In genomic region chr18:48798334-48799197, GRCh38 we compare ENCODE assay signal across 10 cellular contexts.
DNase-seq lines count a peak whose midpoint lies in the region; ATAC-seq and TF ChIP-seq lines count a peak whose summit lies in the region.
"Had no signal": no experiment of that assay in that cellular context is flagged by ENCODE, and none has a peak within 500 bp of the region (broad histone marks: within the 10 kb centered on the region; RNA-seq: fewer than 3 reads in every experiment).

No MANE protein-coding gene starts in this region.

- H3K27ac ChIP-seq in RWPE2 (ENCODE audit: poor library complexity, severe bottlenecking) (no peak overlapping the region), body of pancreas (no peak overlapping the region), thoracic aorta (peak overlapping the region; percentile 18 to 33)
- H3K27ac ChIP-seq: pancreas had no signal

- H3K4me1 ChIP-seq in RWPE2 (ENCODE audit: insufficient read depth, poor library complexity, severe bottlenecking) (no peaks in the 10 kb centered on the region), body of pancreas (peaks cover 20% of the 10 kb centered on the region), thoracic aorta (ENCODE audit: control insufficient read depth in 1 of 2, low read depth in 2 of 2) (peaks cover 26 to 68% of the 10 kb centered on the region in 2 donors)

- no peak overlapping the region for H3K4me3 ChIP-seq in RWPE2 (ENCODE audit: severe bottlenecking)
- no peak overlapping the region for H3K4me3 ChIP-seq in body of pancreas
- H3K4me3 ChIP-seq in thoracic aorta = no peak overlapping the region
- H3K4me3 ChIP-seq: pancreas had no signal

- H3K9me3 ChIP-seq in RWPE2 (ENCODE audit: severe bottlenecking) (no peaks in the 10 kb centered on the region), body of pancreas (no peaks in the 10 kb centered on the region), thoracic aorta (no peaks in the 10 kb centered on the region)
- H3K9me3 ChIP-seq: pancreas had no signal

- intact Hi-C loops in body of pancreas (cut with DNase I) = no loop called here

- peak; percentile 30 for DNase-seq in RWPE2 (ENCODE audit: low spot score)
- DNase-seq in body of pancreas = peak; percentile 1 to 8 (median 5)
- DNase-seq in left lobe of liver (ENCODE audit: low spot score) = peak; percentile 39
- no peak for DNase-seq in thoracic aorta (ENCODE audit: low spot score)
- DNase-seq in Ammon's horn (ENCODE audit: low spot score) = no peak
- DNase-seq in NCI-H526 (lab: John Stamatoyannopoulos, UW) = no peak
- DNase-seq in NCI-H748 treated with DMSO at 0.1 percent for 48 hours (lab: John Stamatoyannopoulos, UW) = no peak
- DNase-seq: stimulated activated CD4-positive, alpha-beta T cell treated with anti-CD3 and anti-CD28 coated beads, Interleukin-1b, Interleukin-23, amount 100 ng/mL, for 48 hours; stimulated activated naive CD4-positive, alpha-beta T cell had no signal

- TF ChIP-seq CTCF in RWPE2 (IDR thresholded peaks at IDR 0.05; ENCODE audit: poor library complexity, severe bottlenecking) (no peak), body of pancreas (IDR thresholded peaks at IDR 0.05) (no peak), thoracic aorta (IDR thresholded peaks at IDR 0.05) (no peak)

- H3K36me3 ChIP-seq in RWPE2 (ENCODE audit: low read depth) = no peaks in the 10 kb centered on the region
- H3K36me3 ChIP-seq in body of pancreas (replicated peaks in 1 of 2; ENCODE audit: insufficient read depth in 1 of 2, low read depth in 2 of 2) = no peaks in the 10 kb centered on the region
- H3K36me3 ChIP-seq in thoracic aorta = no peaks in the 10 kb centered on the region
- H3K36me3 ChIP-seq: pancreas had no signal

- ATAC-seq in RWPE2 (ENCODE audit: low read depth) = no peak
- no peak for ATAC-seq in body of pancreas
- ATAC-seq in left lobe of liver = no peak
- no peak for ATAC-seq in thoracic aorta (ENCODE audit: insufficient number of reproducible peaks, low FRiP score, low read depth)

- 94 to 95% methylated on average over 16 of the region's 17 CpGs for WGBS in body of pancreas, 2 donors

- no peak for TF ChIP-seq POLR2A in body of pancreas (IDR thresholded peaks at IDR 0.05)

- no peaks in the 10 kb centered on the region for H3K27me3 ChIP-seq in RWPE2 (ENCODE audit: insufficient read depth, poor library complexity, severe bottlenecking)
- H3K27me3 ChIP-seq in body of pancreas = no peaks in the 10 kb centered on the region
- no peaks in the 10 kb centered on the region for H3K27me3 ChIP-seq in thoracic aorta (replicated peaks; ENCODE audit: insufficient read depth)
- H3K27me3 ChIP-seq: pancreas had no signal

Comparison
In these comparisons a context has a peak if more than half of its experiments do, and no peak if none do; other contexts are left out.
1. DNase-seq: peak in RWPE2 (single experiment), body of pancreas (4 of 4) and left lobe of liver (single experiment); none in thoracic aorta (single experiment), Ammon's horn (single experiment), NCI-H526 (0 of 2) and NCI-H748 treated with DMSO at 0.1 percent for 48 hours (single experiment).
2. H3K27ac ChIP-seq: peak in thoracic aorta (2 of 2); none in RWPE2 (single experiment) and body of pancreas (0 of 4).